10 cellular contexts compared by ENCODE assay signal in genomic region chr17:57259817-57260216, GRCh38. TPM values are rescaled to one million over a fixed set of nuclear protein-coding genes. Genes with fewer than 3 reads are reported as not detected.
DNase-seq lines count a peak whose midpoint lies in the region; ATAC-seq, FAIRE-seq and TF ChIP-seq lines count a peak whose summit lies in the region.
"Had no signal": no experiment of that assay in that cellular context is flagged by ENCODE, and none has a peak within 500 bp of the region (broad histone marks: within the 10 kb centered on the region; RNA-seq: fewer than 3 reads in every experiment).

No MANE protein-coding gene starts in this region.

- peak in 1 of 2 experiments; percentile 34; a peak in 1 of 4 replicates for TF ChIP-seq EP300 in GM12878 (IDR thresholded peaks at IDR 0.05; ENCODE audit: borderline replicate concordance in 1 of 2, control insufficient read depth in 1 of 2, low read depth in 2 of 2, low read length in 2 of 2)

- no peaks in the 10 kb centered on the region for H3K9me2 ChIP-seq in Loucy (replicated peaks; ENCODE audit: low read depth, low read length)

- intact Hi-C loops in GM12878 (cut with micrococcal nuclease; ENCODE audit: unreplicated experiment) = loop anchor here (5.0 kb wide), 2 partner anchors 97 to 182 kb away; no protein-coding TSS in a partner anchor
- intact Hi-C loops in body of pancreas (cut with DNase I) = no loop called here

- SMC1A ChIA-PET in GM12878 (lab: Charles Lee; ENCODE audit: uncharacterized antibody, unreplicated experiment) = interaction anchor here (0.5 to 5.4 kb wide), 14 partner anchors 11 to 545 kb away, joined by 3 to 45 read pairs (median 5); no protein-coding TSS in a partner anchor

- H3K9me3 ChIP-seq in DND-41 (ENCODE audit: insufficient read depth, low read length, severe bottlenecking) = no peaks in the 10 kb centered on the region
- no peaks in the 10 kb centered on the region for H3K9me3 ChIP-seq in Loucy (ENCODE audit: insufficient read depth, low read depth, low read length)
- H3K9me3 ChIP-seq in GM12878 (replicated peaks; ENCODE audit: control insufficient read depth, insufficient read depth, low read length) = no peaks in the 10 kb centered on the region
- H3K9me3 ChIP-seq in body of pancreas = no peaks in the 10 kb centered on the region
- no peaks in the 10 kb centered on the region for H3K9me3 ChIP-seq in effector memory CD4-positive, alpha-beta T cell (ENCODE audit: control insufficient read depth, low read length)
- H3K9me3 ChIP-seq: upper lobe of left lung had no signal

- CTCF ChIA-PET in GM12878 (lab: Yijun Ruan, JAX) = interaction anchor here (0.7 to 7.2 kb wide), 8 partner anchors 17 to 519 kb away, joined by 3 to 61 read pairs (median 4); no protein-coding TSS in a partner anchor

- peaks cover 71% of the 10 kb centered on the region for H3K36me3 ChIP-seq in DND-41 (ENCODE audit: insufficient read depth, low read length)
- peaks cover 50% of the 10 kb centered on the region for H3K36me3 ChIP-seq in Loucy (ENCODE audit: insufficient read depth, low read length)
- peaks cover 5 to 16% of the 10 kb centered on the region in 2 experiments for H3K36me3 ChIP-seq in GM12878 (ENCODE audit: control insufficient read depth in 2 of 2, insufficient read depth in 2 of 2, low read length in 1 of 2)
- no peaks in the 10 kb centered on the region for H3K36me3 ChIP-seq in body of pancreas (replicated peaks in 1 of 2; ENCODE audit: insufficient read depth in 1 of 2, low read depth in 2 of 2)
- H3K36me3 ChIP-seq in effector memory CD4-positive, alpha-beta T cell (ENCODE audit: control insufficient read depth, insufficient read depth, low read length) = peaks cover 19% of the 10 kb centered on the region

- H3K9me3 Mint-ChIP-seq in nephron progenitor cell = no peaks in the 10 kb centered on the region

- TF ChIP-seq CTCF in DND-41 (IDR thresholded peaks at IDR 0.05; ENCODE audit: borderline replicate concordance, extremely low read depth, low read length, poor library complexity, severe bottlenecking) = no peak
- TF ChIP-seq CTCF in Loucy (conservative IDR thresholded peaks at IDR 0.05; ENCODE audit: low read length) = no peak
- TF ChIP-seq CTCF in GM12878 (IDR thresholded peaks at IDR 0.05 in 2 of 3, conservative IDR thresholded peaks at IDR 0.05 in 1 of 3; ENCODE audit: control insufficient read depth in 2 of 3, extremely low read depth in 1 of 3, insufficient read depth in 1 of 3, low read depth in 3 of 3, low read length in 3 of 3) = no peak
- TF ChIP-seq CTCF in nephron progenitor cell (IDR thresholded peaks at IDR 0.05) = no peak
- TF ChIP-seq CTCF in body of pancreas (IDR thresholded peaks at IDR 0.05) = no peak

- H3K4me2 ChIP-seq in DND-41 (ENCODE audit: insufficient read depth, low read length) (peak overlapping the region; percentile 88), Loucy (ENCODE audit: low read depth, low read length, poor library complexity, severe bottlenecking) (peak overlapping the region; percentile 87), GM12878 (ENCODE audit: control insufficient read depth, insufficient read depth) (peak overlapping the region; percentile 87)

- H4K20me1 ChIP-seq in DND-41 (ENCODE audit: insufficient read depth, low read length) (peaks cover 61% of the 10 kb centered on the region), Loucy (ENCODE audit: insufficient read depth, low read length, poor library complexity, severe bottlenecking) (peaks cover 65% of the 10 kb centered on the region), GM12878 (ENCODE audit: control insufficient read depth, insufficient read depth) (no peaks in the 10 kb centered on the region)

- WGBS in GM12878 (ENCODE audit: insufficient coverage, insufficient replicate concordance, low lambda C conversion rate, missing lambda C conversion rate) = 57% methylated on average over 4 of the region's 4 CpGs
- 54 to 62% methylated on average over 4 of the region's 4 CpGs for WGBS in body of pancreas, 2 donors

- no peak for FAIRE-seq in GM12878 (lab: Jason Lieb, UNC)
- FAIRE-seq: kidney had no signal

- H3K27me3 Mint-ChIP-seq in nephron progenitor cell (ENCODE audit: low read depth, poor library complexity) = no peaks in the 10 kb centered on the region

- H3K4me1 Mint-ChIP-seq in nephron progenitor cell = peaks cover 78% of the 10 kb centered on the region

- peak overlapping the region; percentile 39 for H3K27ac Mint-ChIP-seq in nephron progenitor cell

- TF ChIP-seq POLR2A in GM12878 (IDR thresholded peaks at IDR 0.05; ENCODE audit: low read depth, low read length) = no peak
- no peak for TF ChIP-seq POLR2A in body of pancreas (IDR thresholded peaks at IDR 0.05)

- H3K36me3 Mint-ChIP-seq in nephron progenitor cell (ENCODE audit: low read depth) = peaks cover 47% of the 10 kb centered on the region

- RAD21 ChIA-PET in GM12878 (lab: Charles Lee; ENCODE audit: unreplicated experiment) = interaction anchor here (0.8 to 3.0 kb wide), 8 partner anchors 16 to 210 kb away, joined by 3 to 14 read pairs (median 4); no protein-coding TSS in a partner anchor

- no TSS peak for BruUV-seq in GM12878 (replicated peaks; lab: Mats Ljungman, UMichigan)

- peak overlapping the region; percentile 91 for H3K27ac ChIP-seq in DND-41 (ENCODE audit: low read length)
- H3K27ac ChIP-seq in GM12878 (ENCODE audit: control insufficient read depth, insufficient read depth) = peak overlapping the region; percentile 55; the same call in 1 of the 2 replicates
- no peak overlapping the region for H3K27ac ChIP-seq in body of pancreas
- no peak overlapping the region for H3K27ac ChIP-seq in effector memory CD4-positive, alpha-beta T cell (ENCODE audit: insufficient read depth, low read length, poor library complexity, severe bottlenecking)
- H3K27ac ChIP-seq: upper lobe of left lung had no signal

- ATAC-seq in DND-41 (ENCODE audit: insufficient read depth, low read depth) = no peak
- no peak; the same call in 2 of the 3 replicates for ATAC-seq in GM12878
- no peak for ATAC-seq in HG03135 (IDR thresholded peaks at IDR 0.05; ENCODE audit: unreplicated experiment)
- no peak for ATAC-seq in body of pancreas

- no peak for DNase-seq in DND-41
- no peak for DNase-seq in GM12878 (ENCODE audit: low read depth, low spot score)
- no peak for DNase-seq in nephron progenitor cell
- no peak for DNase-seq in body of pancreas
- no peak for DNase-seq in effector memory CD4-positive, alpha-beta T cell
- DNase-seq: kidney, NCI-H510A treated with DMSO at 0.1 percent for 48 hours, upper lobe of left lung had no signal

- H2AFZ ChIP-seq in DND-41 (ENCODE audit: low read depth, low read length) (no peak overlapping the region), Loucy (ENCODE audit: low read length) (no peak overlapping the region), GM12878 (ENCODE audit: control insufficient read depth, low read depth, low read length) (no peak overlapping the region)

- peak overlapping the region; percentile 84 for H3K9ac ChIP-seq in DND-41 (ENCODE audit: low read depth, low read length)
- H3K9ac ChIP-seq in Loucy (ENCODE audit: low read depth, low read length, poor library complexity, severe bottlenecking) = peak overlapping the region; percentile 97
- peak overlapping the region; percentile 71; the same call in 1 of the 2 replicates for H3K9ac ChIP-seq in GM12878 (ENCODE audit: control insufficient read depth, insufficient read depth, low read length)

- H3F3A ChIP-seq in Loucy (ENCODE audit: low read depth) = peaks cover 5% of the 10 kb centered on the region

- POLR2A ChIA-PET in GM12878 (lab: Charles Lee) = interaction anchor here (0.7 to 1.7 kb wide), 5 partner anchors 11 to 187 kb away, joined by 3 to 4 read pairs (median 3); no protein-coding TSS in a partner anchor

- in situ Hi-C loops in GM12878 (cut with MboI) = no loop called here

- peaks cover 81% of the 10 kb centered on the region for H3K79me2 ChIP-seq in DND-41 (ENCODE audit: insufficient read depth, low read length)
- peaks cover 81% of the 10 kb centered on the region for H3K79me2 ChIP-seq in Loucy (ENCODE audit: insufficient read depth, low read length)
- peaks cover 68% of the 10 kb centered on the region for H3K79me2 ChIP-seq in GM12878 (ENCODE audit: control insufficient read depth, insufficient read depth, low read length)

- H3K4me3 Mint-ChIP-seq in nephron progenitor cell = peak overlapping the region; percentile 98

- TF ChIP-seq RAD21 in GM12878 (IDR thresholded peaks at IDR 0.05; ENCODE audit: insufficient read depth, low read depth, low read length) = no peak

- H3K4me3 ChIP-seq in DND-41 (ENCODE audit: low read depth in 1 of 2, low read length in 2 of 2) = peak overlapping the region; percentile 81 to 91
- H3K4me3 ChIP-seq in Loucy (ENCODE audit: low read length, poor library complexity, severe bottlenecking) = peak overlapping the region; percentile 96
- peak overlapping the region; percentile 95 for H3K4me3 ChIP-seq in GM12878
- no peak overlapping the region for H3K4me3 ChIP-seq in body of pancreas
- no peak overlapping the region for H3K4me3 ChIP-seq in effector memory CD4-positive, alpha-beta T cell (ENCODE audit: insufficient read depth, low read depth, low read length, poor library complexity, severe bottlenecking)
- H3K4me3 ChIP-seq: upper lobe of left lung had no signal

- H3K4me1 ChIP-seq in DND-41 (ENCODE audit: insufficient read depth, low read length) = peaks cover 69% of the 10 kb centered on the region
- H3K4me1 ChIP-seq in Loucy (ENCODE audit: insufficient read depth, low read length, poor library complexity, severe bottlenecking) = peaks cover 55% of the 10 kb centered on the region
- H3K4me1 ChIP-seq in GM12878 (ENCODE audit: control insufficient read depth, insufficient read depth, low read length) = peaks cover 6% of the 10 kb centered on the region
- peaks cover 12% of the 10 kb centered on the region for H3K4me1 ChIP-seq in body of pancreas
- H3K4me1 ChIP-seq in effector memory CD4-positive, alpha-beta T cell (ENCODE audit: control insufficient read depth, insufficient read depth, low read length, poor library complexity, severe bottlenecking) = peaks cover 21% of the 10 kb centered on the region

- H3K27me3 ChIP-seq in DND-41 (ENCODE audit: insufficient read depth, low read length, poor library complexity) = no peaks in the 10 kb centered on the region
- no peaks in the 10 kb centered on the region for H3K27me3 ChIP-seq in Loucy (ENCODE audit: insufficient read depth, low read length, poor library complexity, severe bottlenecking)
- no peaks in the 10 kb centered on the region for H3K27me3 ChIP-seq in GM12878 (replicated peaks in 1 of 2; ENCODE audit: control insufficient read depth in 2 of 2, insufficient read depth in 2 of 2, low read length in 1 of 2)
- no peaks in the 10 kb centered on the region for H3K27me3 ChIP-seq in body of pancreas
- no peaks in the 10 kb centered on the region for H3K27me3 ChIP-seq in effector memory CD4-positive, alpha-beta T cell (replicated peaks; ENCODE audit: control insufficient read depth, insufficient read depth, low read length, poor library complexity, severe bottlenecking)
- H3K27me3 ChIP-seq: upper lobe of left lung had no signal

RNA-seq across cellular contexts. Expression of gene MSI2, which starts 3.5 kb away (rescaled TPM):
- total RNA-seq in GM12878 (2013; cell fraction: nucleolus; rRNA removed) = 386 and 393 TPM in 2 replicates
- 37.9 and 40.2 TPM in 2 replicates for total RNA-seq in GM12878 (2014; rRNA removed)
- 50.0 and 50.4 TPM in 2 replicates for total RNA-seq in GM12878 (2014; rRNA removed; fragmentation: Illumina TruSeq; extraction: Trizol)
- 74.1 and 76.1 TPM in 2 replicates for total RNA-seq in GM12878 (2021)
- 36.0 TPM for polyA plus RNA-seq in GM12878 (2011; ENCODE audit: low read depth)
- 57.5 and 73.9 TPM in 2 replicates for polyA plus RNA-seq in GM12878 (2011; rRNA removed)
- polyA plus RNA-seq in GM12878 (2011; cell fraction: cytosol; rRNA removed) = 48.9 and 56.2 TPM in 2 replicates
- 75.9 and 85.6 TPM in 2 replicates for polyA plus RNA-seq in GM12878 (2011; cell fraction: nucleus; rRNA removed)
- polyA plus RNA-seq in GM12878 (2012) = 45.1 and 53.0 TPM in 2 replicates
- polyA plus RNA-seq in GM12878 (2014; fragmentation: Illumina TruSeq; extraction: Trizol) = 61.4 and 88.0 TPM in 2 replicates
- 1 to 10 TPM; 6.1 to 9.5 TPM for polyA plus RNA-seq in GM12878 (2014; fragmentation: Nextera tagmentation; extraction: Ambion mirVana)
- polyA plus RNA-seq in GM12878 (2014; rRNA removed) = 43.8 and 47.2 TPM in 2 replicates
- polyA plus RNA-seq in GM12878 (2016; fragmentation: Nextera tagmentation; extraction: Ambion mirVana) = 10 to 100 TPM; 15.5 to 16.3 TPM
- polyA minus RNA-seq in GM12878 (2011; rRNA and poly(A)+ RNA removed) = 88.4 and 94.0 TPM in 2 replicates
- polyA minus RNA-seq in GM12878 (2011; cell fraction: cytosol; rRNA and poly(A)+ RNA removed) = 17.3 and 25.7 TPM in 2 replicates
- polyA minus RNA-seq in GM12878 (2011; cell fraction: nucleus; rRNA and poly(A)+ RNA removed) = 52.5 and 102 TPM in 2 replicates
- 10 to 100 TPM; 21.1 to 28.5 TPM for total RNA-seq in body of pancreas

Comparison
In these comparisons a context has a peak if more than half of its experiments do, and no peak if none do; other contexts are left out.
1. H3K27ac ChIP-seq: peak in DND-41 (single experiment) and GM12878 (single experiment); none in body of pancreas (0 of 4) and effector memory CD4-positive, alpha-beta T cell (single experiment).
2. H3K4me3 ChIP-seq: peak in DND-41 (2 of 2), Loucy (single experiment) and GM12878 (single experiment); none in body of pancreas (0 of 2) and effector memory CD4-positive, alpha-beta T cell (single experiment).
3. Peak in every context shown above with its lines, with median percentiles within 50 percentile points of each other: H3K4me2 ChIP-seq and H3K9ac ChIP-seq.